ENCODE assay signal across 8 cellular contexts in the genomic region with DNA sequence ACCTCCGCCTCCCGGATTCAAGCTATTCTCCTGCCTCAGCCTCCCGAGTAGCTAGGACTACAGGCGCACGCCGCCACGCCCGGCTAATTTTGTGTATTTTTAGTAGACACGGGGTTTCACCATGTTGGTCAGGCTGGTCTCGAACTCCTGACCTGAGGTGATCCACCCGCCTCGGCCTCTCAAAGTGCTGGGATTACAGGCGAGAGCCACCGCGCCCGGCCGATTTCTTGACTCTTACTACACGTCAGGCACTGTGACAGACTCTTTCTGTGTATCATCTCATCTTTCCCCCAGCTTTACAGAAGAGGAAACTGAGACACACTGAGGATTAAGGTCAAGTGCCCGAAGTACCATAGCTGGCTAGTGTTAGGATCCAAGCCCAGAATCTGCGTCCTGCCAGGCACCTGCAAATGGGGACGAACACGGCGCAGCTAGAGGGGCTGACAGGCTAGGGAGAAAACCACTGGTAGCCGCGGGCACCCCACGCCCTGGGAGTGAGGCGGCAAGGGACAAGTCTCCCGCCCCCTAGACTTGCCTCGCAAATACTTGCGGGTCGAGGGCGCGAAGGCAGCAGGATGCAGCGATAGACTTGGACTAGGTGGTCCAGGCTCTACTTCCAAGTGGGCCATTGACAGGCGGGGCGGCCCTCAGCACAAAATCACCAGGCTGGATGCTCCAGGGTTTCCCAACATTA. TPM values are rescaled to one million over a fixed set of nuclear protein-coding genes. Genes with fewer than 3 reads are reported as not detected.
DNase-seq lines count a peak whose midpoint lies in the region; ATAC-seq and TF ChIP-seq lines count a peak whose summit lies in the region.

No MANE protein-coding gene starts in this region.

- peaks cover 22 to 60% of the 10 kb centered on the region in 2 donors for H3K4me1 ChIP-seq in muscle layer of duodenum (ENCODE audit: control insufficient read depth in 1 of 2, insufficient read depth in 2 of 2, low read length in 2 of 2)

- no peak for TF ChIP-seq CTCF in AG04449 (IDR thresholded peaks at IDR 0.05; ENCODE audit: insufficient read depth, low read length, missing control alignments)

- H3K4me3 ChIP-seq in AG04449 (ENCODE audit: low read depth, low read length): peak overlapping the region; percentile 63
- peak overlapping the region; percentile 76 for H3K4me3 ChIP-seq in Jurkat, Clone E6-1 (ENCODE audit: low read length)
- peak overlapping the region; percentile 78 to 93 for H3K4me3 ChIP-seq in muscle layer of duodenum (ENCODE audit: low read depth in 1 of 2, low read length in 2 of 2)

- POLR2A ChIA-PET in AG04449 (lab: Yijun Ruan, JAX): interaction anchor here (0.5 to 2.1 kb wide), 2 partner anchors 263 to 268 kb away, joined by 3 to 9 read pairs; partner anchors contain the start of genes PRICKLE4 and TOMM6

- H3K9me3 ChIP-seq in muscle layer of duodenum (ENCODE audit: control insufficient read depth in 1 of 2, low read length in 2 of 2): no peaks in the 10 kb centered on the region

- DNase-seq in AG04449 (ENCODE audit: low read depth, low spot score): no peak
- no peak for DNase-seq in Jurkat, Clone E6-1 (ENCODE audit: low read depth, low spot score)
- DNase-seq in caudate nucleus (lab: John Stamatoyannopoulos, UW): no peak
- no peak for DNase-seq in SIG-M5 treated with dmso at 0.1 percent for 504 hours (lab: John Stamatoyannopoulos, UW; ENCODE audit: unreplicated experiment)
- DNase-seq in NOMO-1 treated with dmso at 0.1 percent for 144 hours (lab: John Stamatoyannopoulos, UW; ENCODE audit: unreplicated experiment): no peak
- DNase-seq in DMS79 (lab: John Stamatoyannopoulos, UW): no peak

- H3K27ac ChIP-seq in caudate nucleus (ENCODE audit: low read depth, low read length) (peak overlapping the region; percentile 92), muscle layer of duodenum (ENCODE audit: low read length) (peak overlapping the region; percentile 74)

- H3K27me3 ChIP-seq in muscle layer of duodenum (ENCODE audit: low read depth, low read length): no peaks in the 10 kb centered on the region

- H3K36me3 ChIP-seq in muscle layer of duodenum (ENCODE audit: control insufficient read depth in 1 of 2, insufficient read depth in 2 of 2, low read length in 2 of 2): peaks cover 0 to 7% of the 10 kb centered on the region in 2 donors

- CTCF ChIA-PET in AG04449 (lab: Yijun Ruan, JAX): interaction anchor here (0.7 to 18.7 kb wide), 12 partner anchors 13 to 681 kb away, joined by 3 to 514 read pairs (median 5); partner anchors contain the start of genes BYSL, FRS3, MED20 and PRICKLE4

- no peak for ATAC-seq in GM21447 (IDR thresholded peaks at IDR 0.05; ENCODE audit: unreplicated experiment)

RNA-seq across cellular contexts. Expression of gene TAF8, which starts 1.1 kb away (rescaled TPM):
- polyA plus RNA-seq in Jurkat, Clone E6-1 (2012; ENCODE audit: insufficient read depth, insufficient read length): 25.3 TPM
